Comparison of ENCODE assay signal across 16 cellular contexts in genomic region chr10:122190151-122190550, GRCh38.
"Had no signal": no experiment of that assay in that cellular context is flagged by ENCODE, and none has a peak within 500 bp of the region (broad histone marks: within the 10 kb centered on the region; RNA-seq: fewer than 3 reads in every experiment).

No MANE protein-coding gene starts in this region.

- H3K9me3 ChIP-seq: esophagus squamous epithelium, heart right ventricle, neutrophil, thoracic aorta, uterus had no signal

- H3K4me1 Mint-ChIP-seq: activated naive CD8-positive, alpha-beta T cell treated with anti-CD3 and anti-CD28 coated beads for 36 hours; stimulated activated naive CD8-positive, alpha-beta T cell treated with anti-CD3 and anti-CD28 coated beads, Interleukin-15, amount 100 ng/mL, for 72 hours had no signal

- H3K36me3 ChIP-seq: neutrophil, uterus had no signal

- DNase-seq: activated CD4-positive, alpha-beta T cell treated with anti-CD3 and anti-CD28 coated beads for 1 hour; activated CD4-positive, alpha-beta T cell treated with anti-CD3 and anti-CD28 coated beads, Interleukin-2, amount 50 U/mL, for 48 hours; activated gamma-delta T cell; activated naive CD8-positive, alpha-beta T cell treated with anti-CD3 and anti-CD28 coated beads for 36 hours; activated T-cell treated with anti-CD3 and anti-CD28 coated beads, Interleukin-2, amount 50 U/mL, for 48 hours; cerebellar nuclear complex; esophagus squamous epithelium; foreskin keratinocyte; heart right ventricle; islet precursor cell; left ventricle myocardium superior; stimulated activated CD4-positive, alpha-beta T cell treated with anti-CD3 and anti-CD28 coated beads, Interleukin-4, amount 100 ng/mL, for 1 hour; stimulated activated naive CD8-positive, alpha-beta T cell treated with anti-CD3 and anti-CD28 coated beads, Interleukin-15, amount 100 ng/mL, for 72 hours had no signal

- H3K4me3 Mint-ChIP-seq: activated naive CD8-positive, alpha-beta T cell treated with anti-CD3 and anti-CD28 coated beads for 36 hours; stimulated activated naive CD8-positive, alpha-beta T cell treated with anti-CD3 and anti-CD28 coated beads, Interleukin-15, amount 100 ng/mL, for 72 hours had no signal

- H3K27ac Mint-ChIP-seq: activated naive CD8-positive, alpha-beta T cell treated with anti-CD3 and anti-CD28 coated beads for 36 hours; stimulated activated naive CD8-positive, alpha-beta T cell treated with anti-CD3 and anti-CD28 coated beads, Interleukin-15, amount 100 ng/mL, for 72 hours had no signal

- H3K9me3 Mint-ChIP-seq: activated naive CD8-positive, alpha-beta T cell treated with anti-CD3 and anti-CD28 coated beads for 36 hours; stimulated activated naive CD8-positive, alpha-beta T cell treated with anti-CD3 and anti-CD28 coated beads, Interleukin-15, amount 100 ng/mL, for 72 hours had no signal

- H3K4me3 ChIP-seq: esophagus squamous epithelium, heart right ventricle, thoracic aorta, uterus had no signal

- ATAC-seq: foreskin keratinocyte; left ventricle myocardium superior; stimulated activated naive CD8-positive, alpha-beta T cell treated with anti-CD3 and anti-CD28 coated beads, Interleukin-15, amount 100 ng/mL, for 72 hours had no signal

- H3K36me3 Mint-ChIP-seq: activated naive CD8-positive, alpha-beta T cell treated with anti-CD3 and anti-CD28 coated beads for 36 hours had no signal

- H3K27me3 Mint-ChIP-seq: activated naive CD8-positive, alpha-beta T cell treated with anti-CD3 and anti-CD28 coated beads for 36 hours had no signal

- H3K4me1 ChIP-seq: esophagus squamous epithelium, foreskin keratinocyte, uterus had no signal
